In the genomic region with DNA sequence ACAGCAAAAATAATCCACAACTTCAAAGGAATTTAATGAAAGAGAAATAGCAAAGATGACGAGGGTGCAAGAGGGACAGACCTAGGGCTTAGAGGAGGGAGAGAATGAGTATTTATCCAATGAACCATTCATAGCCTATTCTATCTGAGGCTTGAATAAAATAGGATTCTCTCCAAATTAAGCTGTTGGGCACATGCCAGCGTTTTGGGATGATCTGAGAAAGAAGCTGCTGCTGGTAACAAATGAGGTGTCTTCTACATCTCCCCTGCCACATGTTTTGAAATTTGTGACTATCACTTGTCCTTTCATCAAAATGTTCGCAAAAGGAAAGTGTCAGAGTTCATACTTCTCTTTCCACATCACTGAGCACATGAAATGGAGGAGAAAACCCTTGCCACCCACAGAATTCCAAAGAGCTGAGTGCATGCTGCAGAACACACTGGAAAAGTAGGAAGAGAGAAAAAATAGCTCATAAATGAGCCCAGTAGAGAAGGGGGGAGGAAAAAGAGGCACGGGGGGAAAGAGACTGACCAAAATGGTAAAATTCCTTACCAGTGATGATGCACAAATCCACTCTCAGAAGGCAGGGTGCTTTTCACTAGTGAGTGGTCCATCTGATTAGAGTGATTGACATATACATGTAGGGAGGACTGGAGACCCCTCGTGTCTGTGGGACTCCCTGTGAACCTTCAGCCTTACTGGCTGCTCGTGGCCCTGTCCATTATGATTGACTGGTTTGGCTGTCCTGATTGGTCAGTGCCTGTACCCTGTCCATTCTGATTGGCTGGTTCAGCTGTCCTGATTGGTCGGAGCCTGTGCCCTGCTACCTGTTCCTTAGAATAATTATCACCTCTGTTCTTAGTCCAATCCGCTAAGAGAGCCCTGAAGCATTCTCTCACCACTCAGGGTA, we compare ENCODE assay signal across 12 cellular contexts.
DNase-seq lines count a peak whose midpoint lies in the region; ATAC-seq and TF ChIP-seq lines count a peak whose summit lies in the region.
"Had no signal": no experiment of that assay in that cellular context is flagged by ENCODE, and none has a peak within 500 bp of the region (broad histone marks: within the 10 kb centered on the region; RNA-seq: fewer than 3 reads in every experiment).

No MANE protein-coding gene starts in this region.

- no peaks in the 10 kb centered on the region for H3K9me3 ChIP-seq in neural progenitor cell (ENCODE audit: low read depth)

- H3K36me3 Mint-ChIP-seq in neural progenitor cell = peaks cover 10% of the 10 kb centered on the region
- H3K36me3 Mint-ChIP-seq: CD8-positive, alpha-beta memory T cell had no signal

- H3K79me2 ChIP-seq in neural progenitor cell (ENCODE audit: low read depth) = no peaks in the 10 kb centered on the region
- H3K79me2 ChIP-seq: hepatocyte had no signal

- H3K27me3 ChIP-seq in neural progenitor cell = no peaks in the 10 kb centered on the region
- H3K27me3 ChIP-seq: hepatocyte had no signal

- H3K27ac ChIP-seq in neural progenitor cell = no peak overlapping the region
- H3K27ac ChIP-seq: hepatocyte had no signal

- H3K27ac Mint-ChIP-seq in neural progenitor cell = peak overlapping the region; percentile 83
- H3K27ac Mint-ChIP-seq: activated T-helper 1 cell treated with anti-CD3 and anti-CD28 coated beads, Interleukin-12 subunit alpha, Interleukin-12 subunit beta, Interleukin-2, Interleukin-4 antibody, amounts not matched to agents 30 ng/mL and 10 ng/mL and 1 ng/mL, durations not matched to agents 14 hours and 24 hours and 36 hours; CD8-positive, alpha-beta memory T cell had no signal

- H3K9ac ChIP-seq in neural progenitor cell = no peak overlapping the region

- peaks cover 24% of the 10 kb centered on the region for H3K4me1 Mint-ChIP-seq in neural progenitor cell
- H3K4me1 Mint-ChIP-seq: CD8-positive, alpha-beta memory T cell had no signal

- H3K9me3 Mint-ChIP-seq in neural progenitor cell = peaks cover 36% of the 10 kb centered on the region
- H3K9me3 Mint-ChIP-seq: activated T-helper 1 cell treated with anti-CD3 and anti-CD28 coated beads, Interleukin-12 subunit alpha, Interleukin-12 subunit beta, Interleukin-2, Interleukin-4 antibody, amounts not matched to agents 30 ng/mL and 10 ng/mL and 1 ng/mL, durations not matched to agents 14 hours and 24 hours and 36 hours had no signal

- no peaks in the 10 kb centered on the region for H4K20me1 ChIP-seq in neural progenitor cell (ENCODE audit: low read depth)

- H3K4me3 ChIP-seq in AG04449 (ENCODE audit: low read depth, low read length) = peak overlapping the region; percentile 13
- H3K4me3 ChIP-seq in epithelial cell of esophagus (ENCODE audit: low read length) = no peak overlapping the region
- no peak overlapping the region for H3K4me3 ChIP-seq in neural progenitor cell
- H3K4me3 ChIP-seq: hepatocyte had no signal

- H3K4me3 Mint-ChIP-seq in neural progenitor cell = peak overlapping the region; percentile 11
- H3K4me3 Mint-ChIP-seq: activated T-helper 1 cell treated with anti-CD3 and anti-CD28 coated beads, Interleukin-12 subunit alpha, Interleukin-12 subunit beta, Interleukin-2, Interleukin-4 antibody, amounts not matched to agents 30 ng/mL and 10 ng/mL and 1 ng/mL, durations not matched to agents 14 hours and 24 hours and 36 hours; CD8-positive, alpha-beta memory T cell had no signal

- no peaks in the 10 kb centered on the region for H3K27me3 Mint-ChIP-seq in neural progenitor cell (ENCODE audit: insufficient read depth, low read depth)

- CTCF ChIA-PET in AG04449 (lab: Yijun Ruan, JAX) = interaction anchor here (0.7 to 1.5 kb wide), 5 partner anchors 9 to 81 kb away, joined by 3 to 6 read pairs (median 3); no protein-coding TSS in a partner anchor

- no peak for TF ChIP-seq CTCF in AG04449 (IDR thresholded peaks at IDR 0.05; ENCODE audit: insufficient read depth, low read length, missing control alignments)
- no peak for TF ChIP-seq CTCF in epithelial cell of esophagus (IDR thresholded peaks at IDR 0.05; ENCODE audit: insufficient read depth, low read depth, low read length, missing control alignments)
- no peak for TF ChIP-seq CTCF in neural progenitor cell (IDR thresholded peaks at IDR 0.05)

- peak; percentile 85 for DNase-seq in AG04449 (ENCODE audit: low read depth, low spot score)
- peak; percentile 92 for DNase-seq in NCI-H226
- peak; percentile 77 for DNase-seq in epithelial cell of esophagus (ENCODE audit: low read depth)
- no peak for DNase-seq in neural progenitor cell (ENCODE audit: low spot score)
- DNase-seq in stimulated activated naive CD4-positive, alpha-beta T cell treated with Interleukin-2 at 50 U/mL for 16 hours (lab: John Stamatoyannopoulos, UW) = no peak
- DNase-seq: CD8-positive, alpha-beta memory T cell; NCI-H1048 had no signal

- H3F3A ChIP-seq in neural progenitor cell (ENCODE audit: low read depth) = no peaks in the 10 kb centered on the region

- H3K4me1 ChIP-seq in neural progenitor cell = no peaks in the 10 kb centered on the region

- ATAC-seq in GM21737 (IDR thresholded peaks at IDR 0.05; ENCODE audit: unreplicated experiment) = no peak
- no peak for ATAC-seq in HG03196 (IDR thresholded peaks at IDR 0.05; ENCODE audit: unreplicated experiment)
- ATAC-seq in GM19463 (IDR thresholded peaks at IDR 0.05; ENCODE audit: unreplicated experiment) = no peak

- no peak overlapping the region for H2AFZ ChIP-seq in neural progenitor cell (replicated peaks)
- H2AFZ ChIP-seq: hepatocyte had no signal

- H3K36me3 ChIP-seq in neural progenitor cell = no peaks in the 10 kb centered on the region

- no peak overlapping the region for H3K4me2 ChIP-seq in neural progenitor cell
- H3K4me2 ChIP-seq: hepatocyte had no signal

- POLR2A ChIA-PET in AG04449 (lab: Yijun Ruan, JAX) = interaction anchor here (0.6 to 1.2 kb wide), 8 partner anchors 8 to 791 kb away, joined by 3 to 9 read pairs (median 4); no protein-coding TSS in a partner anchor

Comparison
In these comparisons a context has a peak if more than half of its experiments do, and no peak if none do; other contexts are left out.
1. DNase-seq: peak in AG04449 (single experiment), NCI-H226 (single experiment) and epithelial cell of esophagus (single experiment); none in neural progenitor cell (single experiment) and stimulated activated naive CD4-positive, alpha-beta T cell treated with Interleukin-2 at 50 U/mL for 16 hours (single experiment).